ENCODE assay signal across 1 cellular context in genomic region chr18:79379251-79379905, GRCh38.
TF ChIP-seq lines count a peak whose summit lies in the region.

No MANE protein-coding gene starts in this region.

TF ChIP-seq in HepG2, 621 proteins besides CTCF, POLR2A, EP300 and RAD21 (continued from another document):
- TF ChIP-seq ZBTB49 (CRISPR knock-in tag; IDR thresholded peaks at IDR 0.05; ENCODE audit: borderline replicate concordance) (no peak), ZNF143 (CRISPR knock-in tag; IDR thresholded peaks at IDR 0.05) (no peak), KIAA2018 (CRISPR knock-in tag; IDR thresholded peaks at IDR 0.05; ENCODE audit: borderline replicate concordance) (no peak), NFE2 (CRISPR knock-in tag; IDR thresholded peaks at IDR 0.05) (no peak), XRCC5 (optimal IDR thresholded peaks at IDR 0.05; ENCODE audit: low read length) (no peak), HNRNPL (IDR thresholded peaks at IDR 0.05; ENCODE audit: low read depth, low read length) (no peak), ZSCAN29 (CRISPR knock-in tag; conservative IDR thresholded peaks at IDR 0.05) (no peak), ZNF761 (CRISPR knock-in tag; conservative IDR thresholded peaks at IDR 0.05) (no peak), ZNF20 (CRISPR knock-in tag; IDR thresholded peaks at IDR 0.05) (no peak), MEIS1 (CRISPR knock-in tag; IDR thresholded peaks at IDR 0.05; ENCODE audit: borderline replicate concordance) (no peak), CC2D1A (CRISPR knock-in tag; IDR thresholded peaks at IDR 0.05) (no peak), ZNF10 (CRISPR knock-in tag; IDR thresholded peaks at IDR 0.05; ENCODE audit: borderline replicate concordance, low read depth) (no peak), ATF7 (IDR thresholded peaks at IDR 0.05) (no peak), ATF7 (CRISPR knock-in tag; IDR thresholded peaks at IDR 0.05) (no peak)
